Comparison of ENCODE assay signal across 9 cellular contexts in genomic region chr10:73711683-73712082, GRCh38. TPM values are rescaled to one million over a fixed set of nuclear protein-coding genes. Genes with fewer than 3 reads are reported as not detected.
"Had no signal": no experiment of that assay in that cellular context is flagged by ENCODE, and none has a peak within 500 bp of the region (broad histone marks: within the 10 kb centered on the region; RNA-seq: fewer than 3 reads in every experiment).

No MANE protein-coding gene starts in this region.

RNA-seq across cellular contexts. Expression of gene SYNPO2L, which starts 55.9 kb away (rescaled TPM):
- total RNA-seq: kidney epithelial cell, left lobe of liver, lung microvascular endothelial cell, natural killer cell, occipital lobe, osteocyte, sciatic nerve, stomach, thyroid gland had no signal
